Comparison of ENCODE assay signal across 8 cellular contexts in the genomic region with DNA sequence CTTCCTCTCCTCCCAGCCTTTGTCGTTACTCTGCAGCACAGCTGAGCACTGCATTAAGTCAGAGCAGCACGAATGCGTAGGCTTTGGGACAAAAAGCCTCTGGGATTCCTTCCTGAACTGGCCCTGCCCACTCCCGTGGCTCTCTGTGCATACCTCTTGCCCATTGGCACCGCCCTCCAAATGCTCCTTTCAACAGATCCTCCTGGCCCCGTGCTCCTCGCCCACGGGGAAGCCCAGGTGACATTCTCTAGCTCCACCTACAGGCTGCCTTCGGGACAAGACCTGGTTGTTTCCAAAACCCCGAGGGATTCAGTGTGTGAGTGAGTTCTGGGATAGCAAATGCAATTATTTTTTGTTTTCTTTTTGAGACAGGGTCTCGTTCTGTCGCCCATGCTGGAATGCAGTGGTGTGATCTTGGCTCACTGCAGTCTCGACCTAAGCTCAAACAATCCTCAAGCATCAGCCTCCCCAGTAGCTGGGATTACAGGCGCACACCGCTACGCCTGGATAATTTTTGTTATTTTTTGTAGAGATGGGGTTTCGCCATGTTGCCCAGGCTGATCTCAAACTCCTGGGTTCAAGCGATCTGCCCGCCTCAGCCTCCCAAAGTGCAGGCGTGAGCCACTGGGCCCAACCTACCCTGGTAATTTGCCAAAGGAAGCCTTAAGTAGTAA. TPM values are rescaled to one million over a fixed set of nuclear protein-coding genes. Genes with fewer than 3 reads are reported as not detected.
DNase-seq lines count a peak whose midpoint lies in the region; ATAC-seq and TF ChIP-seq lines count a peak whose summit lies in the region.

No MANE protein-coding gene starts in this region.

- H3K27ac Mint-ChIP-seq in activated naive CD8-positive, alpha-beta T cell treated with anti-CD3 and anti-CD28 coated beads for 36 hours = peak overlapping the region; percentile 61

- H3K79me2 ChIP-seq in SK-N-SH (ENCODE audit: insufficient read depth) = peaks cover 7% of the 10 kb centered on the region
- H3K79me2 ChIP-seq in parathyroid adenoma = peaks cover 2% of the 10 kb centered on the region

- DNase-seq in GM12864 (ENCODE audit: low read depth) (peak; percentile 15), MV-4-11 (lab: John Stamatoyannopoulos, UW) (peak; percentile 13), SK-N-SH (peak; percentile 83), Right ventricle myocardium inferior (ENCODE audit: missing footprints) (peak; percentile 83), transverse colon (peak; percentile 89)
- peak; percentile 70 for DNase-seq in activated naive CD8-positive, alpha-beta T cell treated with anti-CD3 and anti-CD28 coated beads for 36 hours

- 40% methylated on average over 20 of the region's 20 CpGs for WGBS in SK-N-SH (ENCODE audit: low lambda C conversion rate)
- 0 to 27% methylated on average over 4 to 20 of the region's 20 CpGs for WGBS in transverse colon (ENCODE audit: low coverage in 1 of 2), 2 donors

- H3K4me1 Mint-ChIP-seq in activated naive CD8-positive, alpha-beta T cell treated with anti-CD3 and anti-CD28 coated beads for 36 hours = peaks cover 17% of the 10 kb centered on the region

- no peak for TF ChIP-seq EP300 in SK-N-SH (IDR thresholded peaks at IDR 0.05; ENCODE audit: borderline replicate concordance in 1 of 2, low read depth in 1 of 2, low read length in 1 of 2)
- no peak for TF ChIP-seq EP300 in transverse colon (IDR thresholded peaks at IDR 0.05; ENCODE audit: low read depth)

- H3K4me2 ChIP-seq in SK-N-SH (0 out of 2 replicates have a peak overlapping the region, but pooled peaks have one; percentile 23), parathyroid adenoma (ENCODE audit: low read length) (peak overlapping the region; percentile 56)

- H4K20me1 ChIP-seq in SK-N-SH (ENCODE audit: insufficient read depth) = no peaks in the 10 kb centered on the region

- no peak overlapping the region for H3K27ac ChIP-seq in SK-N-SH (ENCODE audit: low read depth in 2 of 2, low read length in 1 of 2)
- no peak overlapping the region for H3K27ac ChIP-seq in parathyroid adenoma
- H3K27ac ChIP-seq in transverse colon = peak overlapping the region in 3 of 4 donors; percentile 38 to 53 (median 40)

- no peaks in the 10 kb centered on the region for H3K9me3 Mint-ChIP-seq in activated naive CD8-positive, alpha-beta T cell treated with anti-CD3 and anti-CD28 coated beads for 36 hours

- no peak for TF ChIP-seq POLR2A in transverse colon (IDR thresholded peaks at IDR 0.05)

- ATAC-seq in Right ventricle myocardium inferior = peak; percentile 97
- no peak for ATAC-seq in HG03039 (IDR thresholded peaks at IDR 0.05; ENCODE audit: unreplicated experiment)

- H3K36me3 Mint-ChIP-seq in activated naive CD8-positive, alpha-beta T cell treated with anti-CD3 and anti-CD28 coated beads for 36 hours = peaks cover 10% of the 10 kb centered on the region

- no peaks in the 10 kb centered on the region for H3K9me3 ChIP-seq in SK-N-SH
- H3K9me3 ChIP-seq in parathyroid adenoma (ENCODE audit: control insufficient read depth, low read length) = no peaks in the 10 kb centered on the region
- H3K9me3 ChIP-seq in transverse colon = no peaks in the 10 kb centered on the region

- H3F3A ChIP-seq in SK-N-SH (replicated peaks; ENCODE audit: insufficient read depth) = no peaks in the 10 kb centered on the region

- no peaks in the 10 kb centered on the region for H3K27me3 ChIP-seq in SK-N-SH (ENCODE audit: insufficient read depth)
- no peaks in the 10 kb centered on the region for H3K27me3 ChIP-seq in parathyroid adenoma (ENCODE audit: control insufficient read depth, insufficient read depth, low read length)
- no peaks in the 10 kb centered on the region for H3K27me3 ChIP-seq in transverse colon

- H3K4me3 ChIP-seq in GM12864 (ENCODE audit: low read depth, low read length) (no peak overlapping the region), SK-N-SH (ENCODE audit: low read depth in 2 of 2, low read length in 1 of 2) (peak overlapping the region in 1 of 2 experiments; percentile 25; a peak in 1 of 4 replicates), parathyroid adenoma (ENCODE audit: low read depth, low read length) (no peak overlapping the region), transverse colon (peak overlapping the region in 1 of 4 donors; percentile 16)

- no peak overlapping the region for H2AFZ ChIP-seq in SK-N-SH (ENCODE audit: low read depth)
- H2AFZ ChIP-seq in parathyroid adenoma = peak overlapping the region; percentile 68

- H3K9ac ChIP-seq in SK-N-SH (no peak overlapping the region), parathyroid adenoma (no peak overlapping the region)

- peak; percentile 77 for TF ChIP-seq CTCF in GM12864 (IDR thresholded peaks at IDR 0.05; ENCODE audit: low read depth, low read length, missing control alignments)
- peak; percentile 80 for TF ChIP-seq CTCF in SK-N-SH (IDR thresholded peaks at IDR 0.05)
- TF ChIP-seq CTCF in parathyroid adenoma (IDR thresholded peaks at IDR 0.05) = peak; percentile 95
- peak; percentile 83 to 88 (median 83) for TF ChIP-seq CTCF in transverse colon (IDR thresholded peaks at IDR 0.05)

- H3K4me3 Mint-ChIP-seq in activated naive CD8-positive, alpha-beta T cell treated with anti-CD3 and anti-CD28 coated beads for 36 hours = peak overlapping the region; percentile 5

- in situ Hi-C loops in transverse colon (cut with MboI; ENCODE audit: low pct_ligation_motif_present in 1 of 4, low pct_unique_long_range_greater_than_20kb in 1 of 4, low sequenced_read_pairs in 3 of 4) = loop anchor here (5.0 to 25.0 kb wide), 4 partner anchors 96 to 323 kb away; no protein-coding TSS in a partner anchor

- intact Hi-C loops in Right ventricle myocardium inferior (cut with DNase I) (loop anchor here (1.0 to 2.0 kb wide), 2 partner anchors 102 to 196 kb away; partner anchors contain the start of genes XRCC3 and ZFYVE21), transverse colon (cut with DNase I; ENCODE audit: low total_unique reads) (loop anchor here (2.0 to 5.0 kb wide), 2 partner anchors 102 to 1838 kb away; no protein-coding TSS in a partner anchor)

- H3K4me1 ChIP-seq in SK-N-SH (ENCODE audit: control insufficient read depth in 1 of 2, insufficient read depth in 2 of 2, low read depth in 1 of 2, low read length in 1 of 2) (peaks cover 0 to 16% of the 10 kb centered on the region in 2 experiments; a peak in 1 of 4 replicates), parathyroid adenoma (peaks cover 9% of the 10 kb centered on the region), transverse colon (peaks cover 0 to 11% (median 7%) of the 10 kb centered on the region in 4 donors)

- no peaks in the 10 kb centered on the region for H3K27me3 Mint-ChIP-seq in activated naive CD8-positive, alpha-beta T cell treated with anti-CD3 and anti-CD28 coated beads for 36 hours

- no peaks in the 10 kb centered on the region for H3K9me2 ChIP-seq in SK-N-SH

- POLR2A ChIA-PET in SK-N-SH (lab: Yijun Ruan, JAX) = no interaction called here

- CTCF ChIA-PET in SK-N-SH (lab: Yijun Ruan, JAX) = interaction anchor here (0.5 to 14.5 kb wide), 41 partner anchors 10 to 339 kb away, joined by 3 to 197 read pairs (median 5); partner anchors contain the start of gene RD3L

- H3K36me3 ChIP-seq in SK-N-SH (replicated peaks in 1 of 2; ENCODE audit: control insufficient read depth in 1 of 2, insufficient read depth in 2 of 2, low read length in 1 of 2) (peaks cover 26% of the 10 kb centered on the region in 2 experiments), parathyroid adenoma (ENCODE audit: control insufficient read depth, insufficient read depth, low read length) (no peaks in the 10 kb centered on the region), transverse colon (peaks cover 0 to 28% (median 13%) of the 10 kb centered on the region in 4 donors)

- TF ChIP-seq RAD21 in SK-N-SH (IDR thresholded peaks at IDR 0.05; ENCODE audit: low read length) = peak; percentile 92

TF ChIP-seq in SK-N-SH, 30 proteins besides CTCF, POLR2A, EP300 and RAD21 (continues in another document):
- TF ChIP-seq MEF2A (IDR thresholded peaks at IDR 0.05; ENCODE audit: borderline replicate concordance, low read depth) (no peak), RCOR1 (IDR thresholded peaks at IDR 0.05; ENCODE audit: low read length) (0 out of 2 replicates have a peak, but pooled peaks have one; percentile 25), ELF1 (IDR thresholded peaks at IDR 0.05) (no peak), CHD2 (IDR thresholded peaks at IDR 0.05; ENCODE audit: low read length, partially characterized antibody) (peak; percentile 45), TCF12 (IDR thresholded peaks at IDR 0.05) (no peak), YY1 (IDR thresholded peaks at IDR 0.05; ENCODE audit: low read depth) (no peak), JUND (IDR thresholded peaks at IDR 0.05) (no peak), GABPA (IDR thresholded peaks at IDR 0.05; ENCODE audit: low read depth) (no peak), USF2 (IDR thresholded peaks at IDR 0.05; ENCODE audit: borderline replicate concordance, low read depth, low read length) (no peak), SIN3A (IDR thresholded peaks at IDR 0.05; ENCODE audit: borderline replicate concordance, low read depth, low read length) (no peak)
- TF ChIP-seq, protein P1, sequence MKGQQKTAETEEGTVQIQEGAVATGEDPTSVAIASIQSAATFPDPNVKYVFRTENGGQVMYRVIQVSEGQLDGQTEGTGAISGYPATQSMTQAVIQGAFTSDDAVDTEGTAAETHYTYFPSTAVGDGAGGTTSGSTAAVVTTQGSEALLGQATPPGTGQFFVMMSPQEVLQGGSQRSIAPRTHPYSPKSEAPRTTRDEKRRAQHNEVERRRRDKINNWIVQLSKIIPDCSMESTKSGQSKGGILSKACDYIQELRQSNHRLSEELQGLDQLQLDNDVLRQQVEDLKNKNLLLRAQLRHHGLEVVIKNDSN (IDR thresholded peaks at IDR 0.05; ENCODE audit: borderline replicate concordance, low read depth) = no peak

RNA-seq across cellular contexts. Expression of gene TDRD9, which starts 17.9 kb away (rescaled TPM):
- not detected in 2 replicates for polyA plus RNA-seq in SK-N-SH (2012; rRNA removed)
- not detected in 2 replicates for polyA plus RNA-seq in SK-N-SH (2012; cell fraction: cytosol; rRNA removed)
- not detected in 2 replicates for polyA plus RNA-seq in SK-N-SH (2012; cell fraction: nucleus; rRNA removed)
- total RNA-seq in activated naive CD8-positive, alpha-beta T cell treated with anti-CD3 and anti-CD28 coated beads for 36 hours = under 1 TPM; 0.16 to 0.54 TPM
- 2.5 TPM for total RNA-seq in Right ventricle myocardium inferior
- under 1 TPM in 2 of 4 donors, not detected in 2; 0.55 to 0.79 TPM for total RNA-seq in transverse colon

RNA-seq across cellular contexts. Expression of gene RD3L, which starts 31.9 kb away (rescaled TPM):
- not detected in 2 replicates for polyA plus RNA-seq in SK-N-SH (2012; rRNA removed)
- polyA plus RNA-seq in SK-N-SH (2012; cell fraction: cytosol; rRNA removed) = not detected in 2 replicates
- not detected in 2 replicates for polyA plus RNA-seq in SK-N-SH (2012; cell fraction: nucleus; rRNA removed)
- total RNA-seq in activated naive CD8-positive, alpha-beta T cell treated with anti-CD3 and anti-CD28 coated beads for 36 hours = not detected
- 25.1 TPM for total RNA-seq in Right ventricle myocardium inferior
- not detected for total RNA-seq in transverse colon

Comparison
In these comparisons a context has a peak if more than half of its experiments do, and no peak if none do; other contexts are left out.
1. DNase-seq: peak in every context shown above with its lines; median percentile 89 in transverse colon; 83 in SK-N-SH; 83 in Right ventricle myocardium inferior; 70 in activated naive CD8-positive, alpha-beta T cell treated with anti-CD3 and anti-CD28 coated beads for 36 hours; 15 in GM12864; 13 in MV-4-11.
2. H3K27ac ChIP-seq: peak in transverse colon (3 of 4); none in SK-N-SH (0 of 2) and parathyroid adenoma (single experiment).
3. RNA of gene RD3L, which starts 31.9 kb away (total RNA-seq): 25.1 TPM in Right ventricle myocardium inferior (single experiment); not detected in activated naive CD8-positive, alpha-beta T cell treated with anti-CD3 and anti-CD28 coated beads for 36 hours and not detected in transverse colon; every median in the first group is over 10 times any median in the second.
4. Peak in every context shown above with its lines, with median percentiles within 50 percentile points of each other: CTCF ChIP-seq.